ENCODE assay signal across 1 cellular context in genomic region chr20:21656299-21657067, GRCh38.
A peak's percentile ranks its signal among the peaks of the same experiment; 100 is the strongest.
TF ChIP-seq lines count a peak whose summit lies in the region.

No MANE protein-coding gene starts in this region.

TF ChIP-seq in K562, 482 proteins besides CTCF, POLR2A, EP300 and RAD21 (continued from another document and continues in another):
- no peak for TF ChIP-seq MBD1 (CRISPR knock-in tag; IDR thresholded peaks at IDR 0.05)
- TF ChIP-seq MCM2 (IDR thresholded peaks at IDR 0.05; ENCODE audit: low read depth), result no peak
- no peak for TF ChIP-seq SMC3 (conservative IDR thresholded peaks at IDR 0.05; ENCODE audit: insufficient read depth, low read depth, low read length)
- TF ChIP-seq ATF4 (CRISPR knock-in tag; IDR thresholded peaks at IDR 0.05), result peak; percentile 83
- TF ChIP-seq SMAD3 (CRISPR knock-in tag; conservative IDR thresholded peaks at IDR 0.05), result 0 out of 2 replicates have a peak, but pooled peaks have one; percentile 69
- TF ChIP-seq EP400 (IDR thresholded peaks at IDR 0.05), result no peak
- TF ChIP-seq ZNF586 (CRISPR knock-in tag; conservative IDR thresholded peaks at IDR 0.05), result 0 out of 2 replicates have a peak, but pooled peaks have one; percentile 65
- peak; percentile 96 for TF ChIP-seq KLF6 (CRISPR knock-in tag; IDR thresholded peaks at IDR 0.05; ENCODE audit: borderline replicate concordance)
- no peak; the same call in 1 of the 2 replicates for TF ChIP-seq ZNF395 (CRISPR knock-in tag; IDR thresholded peaks at IDR 0.05)
- no peak for TF ChIP-seq ZNF384 (IDR thresholded peaks at IDR 0.05; ENCODE audit: low read depth, low read length)
- peak; percentile 73; the same call in 1 of the 2 replicates for TF ChIP-seq MECOM (CRISPR knock-in tag; IDR thresholded peaks at IDR 0.05)
- TF ChIP-seq STAT5A (IDR thresholded peaks at IDR 0.05; ENCODE audit: borderline replicate concordance, low read length), result no peak
- no peak for TF ChIP-seq RCOR1 (IDR thresholded peaks at IDR 0.05; ENCODE audit: borderline replicate concordance in 1 of 2, low read depth in 2 of 2, low read length in 2 of 2)
- TF ChIP-seq SRSF1 (IDR thresholded peaks at IDR 0.05; ENCODE audit: low read depth, low read length), result no peak
- no peak for TF ChIP-seq ARID3A (IDR thresholded peaks at IDR 0.05; ENCODE audit: borderline replicate concordance, low read depth, low read length)
- 0 out of 2 replicates have a peak, but pooled peaks have one; percentile 14 for TF ChIP-seq TFE3 (CRISPR knock-in tag; IDR thresholded peaks at IDR 0.05)
- no peak for TF ChIP-seq HINFP (tag; conservative IDR thresholded peaks at IDR 0.05; ENCODE audit: low read depth)
- peak; percentile 63; the same call in 1 of the 2 replicates for TF ChIP-seq ZFP1 (CRISPR knock-in tag; IDR thresholded peaks at IDR 0.05)
- no peak for TF ChIP-seq HNRNPH1 (optimal IDR thresholded peaks at IDR 0.05; ENCODE audit: low read depth, low read length)
- TF ChIP-seq TSHZ1 (CRISPR knock-in tag; IDR thresholded peaks at IDR 0.05), result peak; percentile 74; the same call in 1 of the 2 replicates
- TF ChIP-seq ZNF282 (CRISPR knock-in tag; IDR thresholded peaks at IDR 0.05), result no peak
- TF ChIP-seq PHF21A (IDR thresholded peaks at IDR 0.05; ENCODE audit: borderline replicate concordance, low read depth), result no peak
- no peak for TF ChIP-seq KDM5B (IDR thresholded peaks at IDR 0.05; ENCODE audit: insufficient replicate concordance, low read depth, low read length)
- TF ChIP-seq ZNF507 (tag; conservative IDR thresholded peaks at IDR 0.05), result 0 out of 2 replicates have a peak, but pooled peaks have one; percentile 18
- TF ChIP-seq WHSC1 (IDR thresholded peaks at IDR 0.05; ENCODE audit: low read length), result no peak
- TF ChIP-seq ZFP36 (IDR thresholded peaks at IDR 0.05; ENCODE audit: low read depth, low read length, partially characterized antibody), result no peak
- TF ChIP-seq NR4A1 (CRISPR knock-in tag; IDR thresholded peaks at IDR 0.05), result 0 out of 2 replicates have a peak, but pooled peaks have one; percentile 45
- peak; percentile 73; the same call in 1 of the 2 replicates for TF ChIP-seq NR4A1 (tag; IDR thresholded peaks at IDR 0.05)
- no peak for TF ChIP-seq L3MBTL2 (IDR thresholded peaks at IDR 0.05)
- TF ChIP-seq TGIF2 (CRISPR knock-in tag; IDR thresholded peaks at IDR 0.05), result no peak
- TF ChIP-seq NFYB (IDR thresholded peaks at IDR 0.05; ENCODE audit: extremely low read depth, insufficient read length), result no peak
- TF ChIP-seq HNRNPLL (IDR thresholded peaks at IDR 0.05; ENCODE audit: low read depth, low read length, poor library complexity, severe bottlenecking), result no peak
- no peak for TF ChIP-seq TCF7 (IDR thresholded peaks at IDR 0.05; ENCODE audit: borderline replicate concordance)
- no peak for TF ChIP-seq PML (IDR thresholded peaks at IDR 0.05; ENCODE audit: low read length)
- TF ChIP-seq ZNF41 (CRISPR knock-in tag; conservative IDR thresholded peaks at IDR 0.05), result 0 out of 2 replicates have a peak, but pooled peaks have one; percentile 38
- no peak for TF ChIP-seq HOMEZ (CRISPR knock-in tag; IDR thresholded peaks at IDR 0.05)
- TF ChIP-seq ZNF23 (CRISPR knock-in tag; IDR thresholded peaks at IDR 0.05), result 0 out of 2 replicates have a peak, but pooled peaks have one; percentile 21
- no peak for TF ChIP-seq SAFB (IDR thresholded peaks at IDR 0.05; ENCODE audit: borderline replicate concordance, low read depth, low read length)
- no peak for TF ChIP-seq RBM14 (IDR thresholded peaks at IDR 0.05; ENCODE audit: borderline replicate concordance, insufficient read depth, low read depth, low read length)
- no peak for TF ChIP-seq ARHGAP35 (IDR thresholded peaks at IDR 0.05; ENCODE audit: partially characterized antibody)
- TF ChIP-seq HMG20B (CRISPR knock-in tag; IDR thresholded peaks at IDR 0.05), result no peak
- TF ChIP-seq BRCA1 (IDR thresholded peaks at IDR 0.05), result no peak
- no peak for TF ChIP-seq BRCA1 (CRISPR knock-in tag; IDR thresholded peaks at IDR 0.05)
- TF ChIP-seq NCOA1 (IDR thresholded peaks at IDR 0.05; ENCODE audit: low read depth), result no peak
- no peak for TF ChIP-seq YBX1 (IDR thresholded peaks at IDR 0.05)
- no peak for TF ChIP-seq ARID4B (CRISPR knock-in tag; IDR thresholded peaks at IDR 0.05)
- no peak for TF ChIP-seq CGGBP1 (CRISPR knock-in tag; IDR thresholded peaks at IDR 0.05)
- no peak for TF ChIP-seq EZH2 (IDR thresholded peaks at IDR 0.05; ENCODE audit: borderline replicate concordance, low read depth, low read length)
